18 cellular contexts compared by ENCODE assay signal in genomic region chr12:1162083-1162760, GRCh38.
DNase-seq lines count a peak whose midpoint lies in the region; ATAC-seq lines count a peak whose summit lies in the region.
"Had no signal": no experiment of that assay in that cellular context is flagged by ENCODE, and none has a peak within 500 bp of the region (broad histone marks: within the 10 kb centered on the region; RNA-seq: fewer than 3 reads in every experiment).

No MANE protein-coding gene starts in this region.

- peaks cover 10% of the 10 kb centered on the region for H3K4me1 Mint-ChIP-seq in T-helper 17 cell
- H3K4me1 Mint-ChIP-seq: activated CD4-positive, alpha-beta memory T cell treated with anti-CD3 and anti-CD28 coated beads, Interleukin-2, amount 10 ng/mL, durations not matched to agents 7 days and 5 days; activated naive CD8-positive, alpha-beta T cell treated with anti-CD3 and anti-CD28 coated beads, Interleukin-2, amount 10 ng/mL, durations not matched to agents 7 days and 5 days; GM23338 had no signal

- H3K9me3 ChIP-seq in T-helper 17 cell (ENCODE audit: control insufficient read depth, low read length, poor library complexity, severe bottlenecking): no peaks in the 10 kb centered on the region

- H3K4me3 Mint-ChIP-seq in T-helper 17 cell: no peak overlapping the region
- H3K4me3 Mint-ChIP-seq: activated CD4-positive, alpha-beta memory T cell treated with anti-CD3 and anti-CD28 coated beads, Interleukin-2, amount 10 ng/mL, durations not matched to agents 7 days and 5 days; activated naive CD8-positive, alpha-beta T cell treated with anti-CD3 and anti-CD28 coated beads, Interleukin-2, amount 10 ng/mL, durations not matched to agents 7 days and 5 days; activated T-cell treated with anti-CD3 and anti-CD28 coated beads, Interleukin-2, amount 50 U/mL, for 72 hours; effector memory CD8-positive, alpha-beta T cell; GM23338 had no signal

- peak overlapping the region; percentile 72 for H3K27ac Mint-ChIP-seq in T-helper 17 cell
- H3K27ac Mint-ChIP-seq: activated CD4-positive, alpha-beta memory T cell treated with anti-CD3 and anti-CD28 coated beads, Interleukin-2, amount 10 ng/mL, durations not matched to agents 7 days and 5 days; activated naive CD8-positive, alpha-beta T cell treated with anti-CD3 and anti-CD28 coated beads, Interleukin-2, amount 10 ng/mL, durations not matched to agents 7 days and 5 days; activated T-cell treated with anti-CD3 and anti-CD28 coated beads, Interleukin-2, amount 50 U/mL, for 72 hours; effector memory CD8-positive, alpha-beta T cell; GM23338 had no signal

- ATAC-seq in T-helper 17 cell (no peak), HG02981 (IDR thresholded peaks at IDR 0.05; ENCODE audit: unreplicated experiment) (no peak)
- ATAC-seq: activated T-cell treated with anti-CD3 and anti-CD28 coated beads, Interleukin-2, amount 50 U/mL, for 72 hours; effector memory CD8-positive, alpha-beta T cell; GM23338; left colon had no signal

- DNase-seq in DMS79 (lab: John Stamatoyannopoulos, UW): peak; percentile 57
- peak; percentile 96 for DNase-seq in NCI-H2171 treated with DMSO at 0.1 percent for 48 hours (lab: John Stamatoyannopoulos, UW)
- DNase-seq in T-helper 17 cell: no peak
- peak; percentile 33 for DNase-seq in midbrain (lab: John Stamatoyannopoulos, UW)
- no peak for DNase-seq in inferior parietal cortex (ENCODE audit: extremely low spot score)
- DNase-seq in SW480 (ENCODE audit: low spot score): no peak
- DNase-seq in activated CD8-positive, alpha-beta memory T cell treated with anti-CD3 and anti-CD28 coated beads for 24 hours: no peak
- DNase-seq: activated CD4-positive, alpha-beta memory T cell treated with anti-CD3 and anti-CD28 coated beads, Interleukin-2, amount 10 ng/mL, durations not matched to agents 7 days and 5 days; activated naive CD8-positive, alpha-beta T cell treated with anti-CD3 and anti-CD28 coated beads, Interleukin-2, amount 10 ng/mL, durations not matched to agents 7 days and 5 days; activated T-cell treated with anti-CD3 and anti-CD28 coated beads, Interleukin-2, amount 50 U/mL, for 72 hours; effector memory CD8-positive, alpha-beta T cell; Kasumi-1; left colon; NCI-H1930; stimulated activated CD4-positive, alpha-beta T cell treated with anti-CD3 and anti-CD28 coated beads, Interleukin-4, amount 100 ng/mL, for 24 hours; stimulated activated CD8-positive, alpha-beta memory T cell treated with anti-CD3 and anti-CD28 coated beads, Interleukin-4, amount 100 ng/mL, for 48 hours had no signal

- H3K27me3 Mint-ChIP-seq in T-helper 17 cell: no peaks in the 10 kb centered on the region
- H3K27me3 Mint-ChIP-seq: activated CD4-positive, alpha-beta memory T cell treated with anti-CD3 and anti-CD28 coated beads, Interleukin-2, amount 10 ng/mL, durations not matched to agents 7 days and 5 days; activated naive CD8-positive, alpha-beta T cell treated with anti-CD3 and anti-CD28 coated beads, Interleukin-2, amount 10 ng/mL, durations not matched to agents 7 days and 5 days; effector memory CD8-positive, alpha-beta T cell had no signal

- H3K36me3 Mint-ChIP-seq in T-helper 17 cell (ENCODE audit: low read depth): no peaks in the 10 kb centered on the region

Comparison
In these comparisons a context has a peak if more than half of its experiments do, and no peak if none do; other contexts are left out.
1. DNase-seq: peak in DMS79 (single experiment), NCI-H2171 treated with DMSO at 0.1 percent for 48 hours (single experiment) and midbrain (single experiment); none in T-helper 17 cell (0 of 3), inferior parietal cortex (single experiment), SW480 (single experiment) and activated CD8-positive, alpha-beta memory T cell treated with anti-CD3 and anti-CD28 coated beads for 24 hours (single experiment).